8 cellular contexts compared by ENCODE assay signal in genomic region chr13:45511310-45512147, GRCh38. TPM values are rescaled to one million over a fixed set of nuclear protein-coding genes. Genes with fewer than 3 reads are reported as not detected.
DNase-seq lines count a peak whose midpoint lies in the region; ATAC-seq and TF ChIP-seq lines count a peak whose summit lies in the region.

No MANE protein-coding gene starts in this region.

- no peaks in the 10 kb centered on the region for H3K27me3 Mint-ChIP-seq in activated T-cell treated with anti-CD3 and anti-CD28 coated beads, Interleukin-2, amount 50 U/mL, for 4 hours (ENCODE audit: low read depth)

- peak; percentile 48 to 63 for ATAC-seq in activated T-cell treated with anti-CD3 and anti-CD28 coated beads, Interleukin-2, amount 50 U/mL, for 4 hours
- ATAC-seq in gastroesophageal sphincter, result peak; percentile 67
- ATAC-seq in HG02759 (IDR thresholded peaks at IDR 0.05; ENCODE audit: unreplicated experiment), result no peak
- no peak for ATAC-seq in HG03571 (IDR thresholded peaks at IDR 0.05; ENCODE audit: unreplicated experiment)

- H3K4me3 ChIP-seq in HAP-1 (no peak overlapping the region), gastroesophageal sphincter (no peak overlapping the region), parathyroid adenoma (ENCODE audit: low read depth, low read length) (no peak overlapping the region)

- H3K4me1 ChIP-seq in HAP-1 (no peaks in the 10 kb centered on the region), gastroesophageal sphincter (no peaks in the 10 kb centered on the region), parathyroid adenoma (no peaks in the 10 kb centered on the region)

- no peak for TF ChIP-seq EP300 in gastroesophageal sphincter (IDR thresholded peaks at IDR 0.05)

- no peaks in the 10 kb centered on the region for H3K27me3 ChIP-seq in HAP-1 (ENCODE audit: low read depth)
- no peaks in the 10 kb centered on the region for H3K27me3 ChIP-seq in gastroesophageal sphincter
- no peaks in the 10 kb centered on the region for H3K27me3 ChIP-seq in parathyroid adenoma (ENCODE audit: control insufficient read depth, insufficient read depth, low read length)

- no peaks in the 10 kb centered on the region for H3K9me3 Mint-ChIP-seq in activated T-cell treated with anti-CD3 and anti-CD28 coated beads, Interleukin-2, amount 50 U/mL, for 4 hours

- in situ Hi-C loops in HAP-1 (cut with MboI; ENCODE audit: low sequenced_read_pairs), result no loop called here

- H3K27ac ChIP-seq in gastroesophageal sphincter, result peak overlapping the region in 2 of 4 donors; percentile 1 to 6
- no peak overlapping the region for H3K27ac ChIP-seq in parathyroid adenoma

- peaks cover 36% of the 10 kb centered on the region for H3K36me3 Mint-ChIP-seq in activated T-cell treated with anti-CD3 and anti-CD28 coated beads, Interleukin-2, amount 50 U/mL, for 4 hours (ENCODE audit: insufficient read depth)

- H3K9me3 ChIP-seq in HAP-1, result no peaks in the 10 kb centered on the region
- H3K9me3 ChIP-seq in gastroesophageal sphincter, result no peaks in the 10 kb centered on the region
- H3K9me3 ChIP-seq in parathyroid adenoma (ENCODE audit: control insufficient read depth, low read length), result no peaks in the 10 kb centered on the region

- H2AFZ ChIP-seq in parathyroid adenoma, result no peak overlapping the region

- no peaks in the 10 kb centered on the region for H3K79me2 ChIP-seq in parathyroid adenoma

- H3K9ac ChIP-seq in parathyroid adenoma, result no peak overlapping the region

- no peak overlapping the region for H3K4me2 ChIP-seq in parathyroid adenoma (ENCODE audit: low read length)

- peaks cover 24% of the 10 kb centered on the region; the same call in 1 of the 2 replicates for H3K36me3 ChIP-seq in HAP-1 (replicated peaks)
- peaks cover 3 to 90% of the 10 kb centered on the region in 2 donors for H3K36me3 ChIP-seq in gastroesophageal sphincter
- H3K36me3 ChIP-seq in parathyroid adenoma (ENCODE audit: control insufficient read depth, insufficient read depth, low read length), result no peaks in the 10 kb centered on the region

- no peak for TF ChIP-seq POLR2A in gastroesophageal sphincter (IDR thresholded peaks at IDR 0.05)

- TF ChIP-seq CTCF in gastroesophageal sphincter (IDR thresholded peaks at IDR 0.05) (peak; percentile 82 to 87 (median 86)), parathyroid adenoma (IDR thresholded peaks at IDR 0.05) (peak; percentile 76)

- DNase-seq in DMS153 treated with DMSO at 0.1 percent for 48 hours (lab: John Stamatoyannopoulos, UW; ENCODE audit: unreplicated experiment), result peak; percentile 54
- peak; percentile 48 to 76 for DNase-seq in HAP-1 (ENCODE audit: low spot score in 2 of 2)
- peak; percentile 33 for DNase-seq in NCI-H345 treated with DMSO at 0.1 percent for 48 hours (lab: John Stamatoyannopoulos, UW; ENCODE audit: unreplicated experiment)
- DNase-seq in activated T-cell treated with anti-CD3 and anti-CD28 coated beads, Interleukin-2, amount 50 U/mL, for 4 hours, result no peak

- H3K4me3 Mint-ChIP-seq in activated T-cell treated with anti-CD3 and anti-CD28 coated beads, Interleukin-2, amount 50 U/mL, for 4 hours, result no peak overlapping the region

- peaks cover 11% of the 10 kb centered on the region for H3K4me1 Mint-ChIP-seq in activated T-cell treated with anti-CD3 and anti-CD28 coated beads, Interleukin-2, amount 50 U/mL, for 4 hours (ENCODE audit: low read depth)

- WGBS in gastroesophageal sphincter (ENCODE audit: low coverage in 1 of 2), 2 donors, result 62 to 95% methylated on average over 2 to 3 of the region's 3 CpGs

RNA-seq across cellular contexts. Expression of gene COG3, which starts 46.8 kb away (rescaled TPM):
- 10 to 100 TPM; 21.7 to 23.6 (median 22.0) TPM for total RNA-seq in activated T-cell treated with anti-CD3 and anti-CD28 coated beads, Interleukin-2, amount 50 U/mL, for 4 hours
- 10 to 100 TPM; 19.4 to 30.0 (median 21.3) TPM for total RNA-seq in gastroesophageal sphincter

Comparison
In these comparisons a context has a peak if more than half of its experiments do, and no peak if none do; other contexts are left out.
1. ATAC-seq: peak in activated T-cell treated with anti-CD3 and anti-CD28 coated beads, Interleukin-2, amount 50 U/mL, for 4 hours (2 of 2) and gastroesophageal sphincter (single experiment); none in HG02759 (single experiment) and HG03571 (single experiment).